Comparison of ENCODE assay signal across 8 cellular contexts in genomic region chr15:61621146-61621545, GRCh38.
DNase-seq lines count a peak whose midpoint lies in the region; ATAC-seq and TF ChIP-seq lines count a peak whose summit lies in the region.

No MANE protein-coding gene starts in this region.

- H3K9me3 Mint-ChIP-seq in stimulated activated naive CD8-positive, alpha-beta T cell treated with anti-CD3 and anti-CD28 coated beads, Interleukin-15, amount 100 ng/mL, for 72 hours, result peaks cover 0 to 14% of the 10 kb centered on the region in 2 donors

- no peaks in the 10 kb centered on the region for H3K4me1 Mint-ChIP-seq in stimulated activated naive CD8-positive, alpha-beta T cell treated with anti-CD3 and anti-CD28 coated beads, Interleukin-15, amount 100 ng/mL, for 72 hours

- no peak overlapping the region for H3K4me3 ChIP-seq in foreskin fibroblast (ENCODE audit: low read depth in 1 of 2, low read length in 2 of 2)

- peak; percentile 24 for TF ChIP-seq CTCF in foreskin fibroblast (IDR thresholded peaks at IDR 0.05; ENCODE audit: low read depth, low read length)

- no peak overlapping the region for H3K4me3 Mint-ChIP-seq in stimulated activated naive CD8-positive, alpha-beta T cell treated with anti-CD3 and anti-CD28 coated beads, Interleukin-15, amount 100 ng/mL, for 72 hours

- DNase-seq in COLO668 (lab: John Stamatoyannopoulos, UW; ENCODE audit: unreplicated experiment), result peak; percentile 60
- DNase-seq in HK-2 (ENCODE audit: unreplicated experiment), result peak; percentile 7
- peak; percentile 13 for DNase-seq in RKO (ENCODE audit: low spot score)
- peak in 1 of 2 donors; percentile 17 for DNase-seq in foreskin fibroblast
- DNase-seq in stimulated activated naive CD8-positive, alpha-beta T cell treated with anti-CD3 and anti-CD28 coated beads, Interleukin-15, amount 100 ng/mL, for 72 hours, result peak; percentile 7 to 10

- ATAC-seq in stimulated activated naive CD8-positive, alpha-beta T cell treated with anti-CD3 and anti-CD28 coated beads, Interleukin-15, amount 100 ng/mL, for 72 hours, result no peak
- ATAC-seq in HG02610 (IDR thresholded peaks at IDR 0.05; ENCODE audit: unreplicated experiment), result no peak
- no peak for ATAC-seq in HG02973 (IDR thresholded peaks at IDR 0.05; ENCODE audit: unreplicated experiment)
- no peak for ATAC-seq in GM18873 (IDR thresholded peaks at IDR 0.05; ENCODE audit: low FRiP score, unreplicated experiment)

- H3K27me3 Mint-ChIP-seq in stimulated activated naive CD8-positive, alpha-beta T cell treated with anti-CD3 and anti-CD28 coated beads, Interleukin-15, amount 100 ng/mL, for 72 hours, result peaks cover 12% of the 10 kb centered on the region

- H3K27ac Mint-ChIP-seq in stimulated activated naive CD8-positive, alpha-beta T cell treated with anti-CD3 and anti-CD28 coated beads, Interleukin-15, amount 100 ng/mL, for 72 hours, result peak overlapping the region in 1 of 2 donors; percentile 14
